10 cellular contexts compared by ENCODE assay signal in the genomic region with DNA sequence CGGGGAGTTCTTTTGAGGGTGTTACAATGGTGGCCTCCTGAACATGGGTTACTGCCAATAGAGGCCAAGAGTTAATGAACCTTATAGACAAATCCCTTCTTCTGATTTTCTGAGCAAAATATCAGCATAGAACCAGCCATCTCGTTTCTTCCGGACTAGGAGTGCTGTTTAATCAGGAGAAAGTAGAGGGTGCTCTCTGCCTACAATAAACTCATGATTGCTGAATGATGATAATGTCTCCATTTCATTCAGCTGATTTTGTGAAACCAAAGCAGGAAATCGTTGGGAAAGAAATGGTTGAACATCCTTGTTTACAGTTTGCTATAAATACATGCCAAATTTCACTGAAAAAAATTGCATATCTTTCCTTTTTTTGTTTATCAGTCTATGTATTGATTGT.
DNase-seq lines count a peak whose midpoint lies in the region; ATAC-seq, FAIRE-seq and TF ChIP-seq lines count a peak whose summit lies in the region.
"Had no signal": no experiment of that assay in that cellular context is flagged by ENCODE, and none has a peak within 500 bp of the region (broad histone marks: within the 10 kb centered on the region; RNA-seq: fewer than 3 reads in every experiment).

No MANE protein-coding gene starts in this region.

- H3K9me2 ChIP-seq in neural cell (ENCODE audit: insufficient read depth, low read length): no peaks in the 10 kb centered on the region

- H3K4me2 ChIP-seq in neural cell (ENCODE audit: low read length): no peak overlapping the region

- no peaks in the 10 kb centered on the region for H4K20me1 ChIP-seq in neural cell (ENCODE audit: insufficient read depth)

- H3F3A ChIP-seq in neural cell (ENCODE audit: insufficient read depth, low read length, poor library complexity, severe bottlenecking): no peaks in the 10 kb centered on the region

- DNase-seq in D721Med (ENCODE audit: insufficient read length, low spot score) (no peak), bronchial epithelial cell (ENCODE audit: low read depth) (peak; percentile 8), KG1 (lab: John Stamatoyannopoulos, UW) (no peak), GM10266 (ENCODE audit: extremely low spot score) (no peak)
- no peak for DNase-seq in activated CD8-positive, alpha-beta T cell treated with anti-CD3 and anti-CD28 coated beads, Interleukin-2, amount 10 ng/mL, durations not matched to agents 7 days and 5 days
- DNase-seq: NCI-H1048 had no signal

- no peak overlapping the region for H3K27ac ChIP-seq in neural cell (ENCODE audit: low read length)

- peak; percentile 36; the same call in 1 of the 2 replicates for TF ChIP-seq RAD21 in Ishikawa (IDR thresholded peaks at IDR 0.05; ENCODE audit: low read depth)
- TF ChIP-seq RAD21 in neural cell (conservative IDR thresholded peaks at IDR 0.05): peak; percentile 44

- no peaks in the 10 kb centered on the region for H3K4me1 Mint-ChIP-seq in activated CD8-positive, alpha-beta T cell treated with anti-CD3 and anti-CD28 coated beads, Interleukin-2, amount 10 ng/mL, durations not matched to agents 7 days and 5 days (ENCODE audit: low read depth)

- no peak overlapping the region for H3K9ac ChIP-seq in neural cell (ENCODE audit: low read length)

- no peaks in the 10 kb centered on the region for H3K9me3 Mint-ChIP-seq in activated CD8-positive, alpha-beta T cell treated with anti-CD3 and anti-CD28 coated beads, Interleukin-2, amount 10 ng/mL, durations not matched to agents 7 days and 5 days (ENCODE audit: insufficient read depth)

- no peaks in the 10 kb centered on the region for H3K36me3 Mint-ChIP-seq in activated CD8-positive, alpha-beta T cell treated with anti-CD3 and anti-CD28 coated beads, Interleukin-2, amount 10 ng/mL, durations not matched to agents 7 days and 5 days (ENCODE audit: low read depth)

- H3K9me3 ChIP-seq in neural cell (ENCODE audit: low read length): no peaks in the 10 kb centered on the region

- POLR2A ChIA-PET in activated CD8-positive, alpha-beta T cell treated with anti-CD3 and anti-CD28 coated beads, Interleukin-2, amount 10 ng/mL, durations not matched to agents 7 days and 5 days (lab: Charles Lee): no interaction called here

- no peak for FAIRE-seq in D721Med (lab: Jason Lieb, UNC)
- no peak for FAIRE-seq in bronchial epithelial cell (lab: Jason Lieb, UNC)

- no peaks in the 10 kb centered on the region for H3K79me2 ChIP-seq in neural cell (replicated peaks; ENCODE audit: insufficient read depth, low read length)

- no peak overlapping the region for H3K4me3 Mint-ChIP-seq in activated CD8-positive, alpha-beta T cell treated with anti-CD3 and anti-CD28 coated beads, Interleukin-2, amount 10 ng/mL, durations not matched to agents 7 days and 5 days

- H3K27me3 ChIP-seq in bronchial epithelial cell (ENCODE audit: control insufficient read depth, insufficient read depth, low read length) (no peaks in the 10 kb centered on the region), neural cell (ENCODE audit: insufficient read depth, low read depth, low read length) (no peaks in the 10 kb centered on the region)

- CTCF ChIA-PET in activated CD8-positive, alpha-beta T cell treated with anti-CD3 and anti-CD28 coated beads, Interleukin-2, amount 10 ng/mL, durations not matched to agents 7 days and 5 days (lab: Charles Lee): no interaction called here

- TF ChIP-seq CTCF in D721Med (IDR thresholded peaks at IDR 0.05; ENCODE audit: insufficient read depth, missing control alignments) (peak; percentile 52), bronchial epithelial cell (IDR thresholded peaks at IDR 0.05; ENCODE audit: insufficient read depth, low read length, severe bottlenecking) (no peak), neural cell (IDR thresholded peaks at IDR 0.05; ENCODE audit: poor library complexity, severe bottlenecking) (no peak), GM10266 (IDR thresholded peaks at IDR 0.05; ENCODE audit: control insufficient read depth, insufficient read depth, low read depth, missing control alignments) (no peak)

- H3K27me3 Mint-ChIP-seq in activated CD8-positive, alpha-beta T cell treated with anti-CD3 and anti-CD28 coated beads, Interleukin-2, amount 10 ng/mL, durations not matched to agents 7 days and 5 days (ENCODE audit: low read depth): no peaks in the 10 kb centered on the region

- TF ChIP-seq EP300 in Ishikawa (IDR thresholded peaks at IDR 0.05; ENCODE audit: borderline replicate concordance) (no peak), neural cell (conservative IDR thresholded peaks at IDR 0.05; ENCODE audit: poor library complexity, severe bottlenecking) (no peak)

- no peak overlapping the region for H3K4me3 ChIP-seq in bronchial epithelial cell (ENCODE audit: low read depth, low read length)
- no peak overlapping the region for H3K4me3 ChIP-seq in neural cell (ENCODE audit: low read length)
- H3K4me3 ChIP-seq: lung had no signal

- H2AFZ ChIP-seq in neural cell (ENCODE audit: low read depth, low read length): no peak overlapping the region

- ATAC-seq in activated CD8-positive, alpha-beta T cell treated with anti-CD3 and anti-CD28 coated beads, Interleukin-2, amount 10 ng/mL, durations not matched to agents 7 days and 5 days: no peak
- no peak for ATAC-seq in HG02840 (IDR thresholded peaks at IDR 0.05; ENCODE audit: low FRiP score, unreplicated experiment)

- no peak overlapping the region for H3K27ac Mint-ChIP-seq in activated CD8-positive, alpha-beta T cell treated with anti-CD3 and anti-CD28 coated beads, Interleukin-2, amount 10 ng/mL, durations not matched to agents 7 days and 5 days

- no peaks in the 10 kb centered on the region for H3K36me3 ChIP-seq in bronchial epithelial cell (ENCODE audit: control insufficient read depth, insufficient read depth, low read length)
- no peaks in the 10 kb centered on the region for H3K36me3 ChIP-seq in neural cell (ENCODE audit: insufficient read depth, low read length)

TF ChIP-seq in Ishikawa, 13 proteins besides CTCF, POLR2A, EP300 and RAD21 (continues in another document):
- TF ChIP-seq, protein P1, sequence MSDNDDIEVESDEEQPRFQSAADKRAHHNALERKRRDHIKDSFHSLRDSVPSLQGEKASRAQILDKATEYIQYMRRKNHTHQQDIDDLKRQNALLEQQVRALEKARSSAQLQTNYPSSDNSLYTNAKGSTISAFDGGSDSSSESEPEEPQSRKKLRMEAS (IDR thresholded peaks at IDR 0.05): no peak
- no peak for TF ChIP-seq NFIC (IDR thresholded peaks at IDR 0.05)
- TF ChIP-seq CREB1 (IDR thresholded peaks at IDR 0.05; ENCODE audit: low read depth): no peak
- TF ChIP-seq YY1 (IDR thresholded peaks at IDR 0.05; ENCODE audit: low read depth): no peak
- TF ChIP-seq CEBPB (IDR thresholded peaks at IDR 0.05): no peak
- no peak for TF ChIP-seq TCF12 (IDR thresholded peaks at IDR 0.05; ENCODE audit: low read depth)
- TF ChIP-seq ZBTB7A (IDR thresholded peaks at IDR 0.05; ENCODE audit: low read depth): no peak
- TF ChIP-seq, protein P2, sequence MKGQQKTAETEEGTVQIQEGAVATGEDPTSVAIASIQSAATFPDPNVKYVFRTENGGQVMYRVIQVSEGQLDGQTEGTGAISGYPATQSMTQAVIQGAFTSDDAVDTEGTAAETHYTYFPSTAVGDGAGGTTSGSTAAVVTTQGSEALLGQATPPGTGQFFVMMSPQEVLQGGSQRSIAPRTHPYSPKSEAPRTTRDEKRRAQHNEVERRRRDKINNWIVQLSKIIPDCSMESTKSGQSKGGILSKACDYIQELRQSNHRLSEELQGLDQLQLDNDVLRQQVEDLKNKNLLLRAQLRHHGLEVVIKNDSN (IDR thresholded peaks at IDR 0.05): no peak
- TF ChIP-seq FOXM1 (IDR thresholded peaks at IDR 0.05; ENCODE audit: borderline replicate concordance, low read depth): no peak
- no peak for TF ChIP-seq TEAD4 (IDR thresholded peaks at IDR 0.05)

TF ChIP-seq in neural cell, 6 proteins besides CTCF, POLR2A, EP300 and RAD21:
- peak; percentile 47 for TF ChIP-seq SMC3 (conservative IDR thresholded peaks at IDR 0.05; ENCODE audit: poor library complexity)
- TF ChIP-seq MXI1 (conservative IDR thresholded peaks at IDR 0.05; ENCODE audit: poor library complexity, severe bottlenecking): no peak
TF ChIP-seq in neural cell: peak in this region for 1.
